ENCODE assay signal across 1 cellular context in the genomic region with DNA sequence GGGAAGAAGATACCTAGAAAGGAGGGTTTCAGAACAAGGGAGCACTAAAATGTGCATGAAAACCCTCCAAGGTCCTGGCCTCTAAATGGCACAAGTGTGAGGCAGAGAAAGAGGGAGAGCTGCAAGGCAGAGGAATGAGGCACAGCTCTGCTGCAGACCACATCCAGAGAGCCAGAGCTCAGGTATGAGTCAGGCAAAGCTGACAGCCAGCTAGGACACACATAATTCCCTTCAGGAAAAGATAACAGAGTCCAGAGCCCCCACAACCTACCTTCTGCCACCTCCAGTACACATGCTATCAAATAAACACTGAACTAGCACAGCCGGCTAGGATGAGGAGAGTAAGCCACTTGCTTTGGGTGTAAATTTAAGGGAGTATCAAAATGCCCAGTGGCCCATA.
TF ChIP-seq lines count a peak whose summit lies in the region.

No MANE protein-coding gene starts in this region.

TF ChIP-seq in H1, 55 proteins besides CTCF, POLR2A, EP300 and RAD21 (continued from another document):
- TF ChIP-seq CHD7 (IDR thresholded peaks at IDR 0.05; ENCODE audit: insufficient replicate concordance, low read length) (no peak), TEAD4 (IDR thresholded peaks at IDR 0.05; ENCODE audit: low read depth, low read length) (no peak), TBP (IDR thresholded peaks at IDR 0.05; ENCODE audit: low read depth, low read length) (no peak), CBX5 (IDR thresholded peaks at IDR 0.05; ENCODE audit: low read depth, low read length) (no peak)
